Comparison of ENCODE assay signal across 9 cellular contexts in the genomic region with DNA sequence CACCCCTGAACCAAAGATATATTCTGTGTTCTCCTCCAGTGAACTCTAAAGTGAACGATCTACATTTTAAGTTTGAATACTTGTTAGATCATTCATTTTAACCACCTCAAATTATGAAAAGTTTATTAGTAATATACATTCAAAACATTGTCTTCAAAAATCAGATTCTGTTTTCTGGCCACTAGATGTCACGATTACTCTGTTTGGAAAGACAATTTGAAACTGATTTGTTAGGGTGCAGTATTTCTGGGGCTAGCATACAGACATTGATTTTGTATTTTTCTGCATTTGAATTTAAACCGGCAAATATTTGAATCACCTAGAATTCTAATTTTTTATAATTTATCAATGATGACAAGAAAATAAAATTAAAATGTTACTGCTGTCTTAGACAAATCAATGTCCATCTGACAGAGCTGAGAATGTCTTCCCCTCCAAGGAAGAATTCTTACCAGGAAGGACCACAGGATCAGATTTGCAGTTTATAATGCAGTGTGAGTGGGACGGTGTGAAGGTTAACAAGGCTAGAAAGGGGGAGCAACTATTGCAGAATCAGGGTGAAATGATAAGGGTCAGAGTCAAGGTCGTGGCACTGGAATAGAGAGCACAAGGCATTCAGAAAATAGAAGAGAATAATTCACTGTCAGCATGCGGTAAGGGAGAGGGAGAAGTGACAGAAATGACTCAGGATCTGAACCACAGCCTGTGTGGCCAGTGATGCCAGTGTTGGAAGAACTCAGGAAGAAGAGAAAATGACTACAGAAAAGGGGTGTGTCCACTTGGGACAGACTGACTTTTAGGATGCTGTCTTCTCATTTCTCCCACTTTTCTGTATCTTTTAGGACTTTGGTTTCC.
DNase-seq lines count a peak whose midpoint lies in the region; ATAC-seq, FAIRE-seq and TF ChIP-seq lines count a peak whose summit lies in the region.
"Had no signal": no experiment of that assay in that cellular context is flagged by ENCODE, and none has a peak within 500 bp of the region (broad histone marks: within the 10 kb centered on the region; RNA-seq: fewer than 3 reads in every experiment).

No MANE protein-coding gene starts in this region.

- TF ChIP-seq POLR2A in H1 (IDR thresholded peaks at IDR 0.05; ENCODE audit: control extremely low read depth in 1 of 2, low read depth in 2 of 2, low read length in 2 of 2), result no peak

- H3K4me1 ChIP-seq in H1 (replicated peaks in 1 of 4; ENCODE audit: control insufficient read depth in 3 of 4, insufficient read depth in 4 of 4, low read length in 3 of 4), result no peaks in the 10 kb centered on the region

- H2BK20ac ChIP-seq in H1 (ENCODE audit: low read length), result no peak overlapping the region

- no peaks in the 10 kb centered on the region for H3K36me3 ChIP-seq in H1 (ENCODE audit: control insufficient read depth in 2 of 4, insufficient read depth in 4 of 4, low read length in 3 of 4)

- no peak overlapping the region for H3K14ac ChIP-seq in H1 (ENCODE audit: insufficient read length)

- no peaks in the 10 kb centered on the region for H3K27me3 ChIP-seq in H1 (replicated peaks in 1 of 4; ENCODE audit: control insufficient read depth in 3 of 4, extremely low read depth in 1 of 4, insufficient read depth in 3 of 4, low read length in 3 of 4)

- no peak overlapping the region for H2BK120ac ChIP-seq in H1 (replicated peaks; ENCODE audit: low read depth, low read length)

- intact Hi-C loops in natural killer cell (cut with micrococcal nuclease), result no loop called here

- no peak overlapping the region for H2BK5ac ChIP-seq in H1 (ENCODE audit: low read depth, low read length)

- no peak overlapping the region for H3K27ac Mint-ChIP-seq in nephron
- no peak overlapping the region for H3K27ac Mint-ChIP-seq in natural killer cell

- H4K5ac ChIP-seq in H1 (ENCODE audit: insufficient read length, low read depth, low read length), result no peak overlapping the region

- POLR2A ChIA-PET in AG04449 (lab: Yijun Ruan, JAX), result no interaction called here
- POLR2A ChIA-PET in H1 (lab: Charles Lee; ENCODE audit: partially characterized antibody), result no interaction called here

- DNase-seq in AG04449 (ENCODE audit: low read depth, low spot score) (no peak), GM13977 (ENCODE audit: low spot score) (peak; percentile 56), NCI-H748 (lab: John Stamatoyannopoulos, UW; ENCODE audit: unreplicated experiment) (peak; percentile 13), H1 (ENCODE audit: low read depth in 1 of 2, low spot score in 2 of 2) (no peak), natural killer cell (no peak), ecto neural progenitor cell (ENCODE audit: low spot score) (no peak)

- TF ChIP-seq CTCF in AG04449 (IDR thresholded peaks at IDR 0.05; ENCODE audit: insufficient read depth, low read length, missing control alignments), result peak; percentile 48
- TF ChIP-seq CTCF in GM13977 (IDR thresholded peaks at IDR 0.05; ENCODE audit: extremely low read depth, insufficient read depth, missing control alignments), result peak; percentile 59
- TF ChIP-seq CTCF in H1 (IDR thresholded peaks at IDR 0.05; ENCODE audit: control extremely low read depth in 1 of 3, insufficient read depth in 1 of 3, low read depth in 1 of 3, low read length in 3 of 3), result peak in 2 of 3 experiments; percentile 40 to 45; a peak in 2 of 4 replicates
- peak; percentile 65 to 71 (median 66) for TF ChIP-seq CTCF in nephron (IDR thresholded peaks at IDR 0.05; ENCODE audit: unreplicated experiment in 3 of 3)
- no peak for TF ChIP-seq CTCF in natural killer cell (IDR thresholded peaks at IDR 0.05)

- CTCF ChIA-PET in AG04449 (lab: Yijun Ruan, JAX), result interaction anchor here (0.7 to 3.4 kb wide), 18 partner anchors 10 to 739 kb away, joined by 3 to 11 read pairs (median 4); a partner anchor contains a TSS
- CTCF ChIA-PET in H1 (lab: Charles Lee; ENCODE audit: partially characterized antibody), result interaction anchor here (0.8 to 2.0 kb wide), 7 partner anchors 11 to 738 kb away, joined by 3 to 7 read pairs (median 4); no protein-coding TSS in a partner anchor

- no peaks in the 10 kb centered on the region for H3K79me2 ChIP-seq in H1 (ENCODE audit: control insufficient read depth in 1 of 2, insufficient read depth in 2 of 2, low read length in 2 of 2)

- H3K27me3 Mint-ChIP-seq in nephron (ENCODE audit: low read depth), result no peaks in the 10 kb centered on the region
- H3K27me3 Mint-ChIP-seq in natural killer cell (ENCODE audit: low read depth in 2 of 2), result no peaks in the 10 kb centered on the region
- H3K27me3 Mint-ChIP-seq: central memory CD8-positive, alpha-beta T cell had no signal

- H3K4me3 ChIP-seq in AG04449 (ENCODE audit: low read depth, low read length), result no peak overlapping the region
- H3K4me3 ChIP-seq in H1 (ENCODE audit: extremely low read depth in 1 of 4, insufficient read depth in 2 of 4, low read depth in 3 of 4, low read length in 4 of 4), result no peak overlapping the region

- WGBS in H1 (ENCODE audit: extremely low coverage in 1 of 2, insufficient coverage in 1 of 2, insufficient read length in 1 of 2, insufficient replicate concordance in 2 of 2, low coverage in 1 of 2, low lambda C conversion rate in 2 of 2, missing lambda C conversion rate in 1 of 2), 2 experiments, result 50% methylated on average over 6 of the region's 6 CpGs; no CpG with 5 or more reads in 1 of the 2 experiments

- peaks cover 5% of the 10 kb centered on the region for H3K4me1 Mint-ChIP-seq in nephron
- no peaks in the 10 kb centered on the region for H3K4me1 Mint-ChIP-seq in natural killer cell
- H3K4me1 Mint-ChIP-seq: central memory CD8-positive, alpha-beta T cell had no signal

- no peaks in the 10 kb centered on the region for H3K23me2 ChIP-seq in H1 (ENCODE audit: low read depth, low read length)

- H3K9me3 ChIP-seq in H1 (ENCODE audit: insufficient read depth in 2 of 2, low read depth in 1 of 2, low read length in 1 of 2), result no peaks in the 10 kb centered on the region

- peak; percentile 78 to 81 for TF ChIP-seq RAD21 in H1 (IDR thresholded peaks at IDR 0.05 in 1 of 2, conservative IDR thresholded peaks at IDR 0.05 in 1 of 2; ENCODE audit: low read depth in 2 of 2, low read length in 2 of 2)

- no peak overlapping the region for H3K18ac ChIP-seq in H1 (ENCODE audit: extremely low read depth, low read length)

- H3K27ac ChIP-seq in H1 (ENCODE audit: low read depth, low read length), result no peak overlapping the region

- no peaks in the 10 kb centered on the region for H3K36me3 Mint-ChIP-seq in nephron (ENCODE audit: low read depth)
- no peaks in the 10 kb centered on the region for H3K36me3 Mint-ChIP-seq in natural killer cell

- no peak overlapping the region for H3K23ac ChIP-seq in H1 (ENCODE audit: insufficient read length)

- no peak overlapping the region for H2AK5ac ChIP-seq in H1 (ENCODE audit: low read depth, low read length)

- no peak overlapping the region for H3K4ac ChIP-seq in H1 (replicated peaks; ENCODE audit: insufficient read length, low read depth, low read length)

- H3K9me3 Mint-ChIP-seq in nephron, result no peaks in the 10 kb centered on the region
- H3K9me3 Mint-ChIP-seq in natural killer cell, result no peaks in the 10 kb centered on the region
- H3K9me3 Mint-ChIP-seq: central memory CD8-positive, alpha-beta T cell had no signal

- in situ Hi-C loops in GM13977 (cut with MboI; ENCODE audit: low pct_unique_long_range_greater_than_20kb, low sequenced_read_pairs, unreplicated experiment), result loop anchor here (5.0 to 25.0 kb wide), 2 partner anchors 733 to 1303 kb away; no protein-coding TSS in a partner anchor

- no peaks in the 10 kb centered on the region for H3K79me1 ChIP-seq in H1 (ENCODE audit: low read depth, low read length)

- no peak overlapping the region for H2BK12ac ChIP-seq in H1 (ENCODE audit: low read depth, low read length)

- no peak overlapping the region for H3K9ac ChIP-seq in H1 (replicated peaks in 1 of 4; ENCODE audit: extremely low read depth in 1 of 4, low read depth in 3 of 4, low read length in 3 of 4)

- no peak overlapping the region for H2BK15ac ChIP-seq in H1 (ENCODE audit: low read length)

- no peak for TF ChIP-seq EP300 in H1 (IDR thresholded peaks at IDR 0.05; ENCODE audit: borderline replicate concordance in 1 of 2, low read depth in 2 of 2, low read length in 2 of 2)

- H2AFZ ChIP-seq in H1 (ENCODE audit: low read length), result no peak overlapping the region; the same call in 1 of the 2 replicates

- ATAC-seq in natural killer cell, result no peak
- ATAC-seq in GM18907 (IDR thresholded peaks at IDR 0.05; ENCODE audit: unreplicated experiment), result no peak

- H3K4me3 Mint-ChIP-seq in nephron (no peak overlapping the region), natural killer cell (no peak overlapping the region)
- H3K4me3 Mint-ChIP-seq: central memory CD8-positive, alpha-beta T cell had no signal

- no peaks in the 10 kb centered on the region for H4K20me1 ChIP-seq in H1 (replicated peaks in 1 of 2; ENCODE audit: control insufficient read depth in 1 of 2, insufficient read depth in 2 of 2, low read length in 2 of 2)

- no peak overlapping the region for H4K91ac ChIP-seq in H1 (replicated peaks; ENCODE audit: insufficient read length, low read length)

- H4K8ac ChIP-seq in H1 (ENCODE audit: extremely low read depth, insufficient read depth, low read length), result no peak overlapping the region

- no peak overlapping the region for H3K56ac ChIP-seq in H1 (replicated peaks; ENCODE audit: insufficient read length, low read depth, low read length)

- peak; percentile 24 for FAIRE-seq in H1 (lab: Jason Lieb, UNC)

- no peak overlapping the region for H3K4me2 ChIP-seq in H1 (ENCODE audit: insufficient read depth in 1 of 2, low read depth in 2 of 2, low read length in 2 of 2)

TF ChIP-seq in H1, 55 proteins besides CTCF, POLR2A, EP300 and RAD21:
- TF ChIP-seq RBBP5 (IDR thresholded peaks at IDR 0.05; ENCODE audit: borderline replicate concordance, low read depth, low read length), result no peak

Comparison
In these comparisons a context has a peak if more than half of its experiments do, and no peak if none do; other contexts are left out.
1. DNase-seq: peak in GM13977 (single experiment) and NCI-H748 (single experiment); none in AG04449 (single experiment), H1 (0 of 2), natural killer cell (single experiment) and ecto neural progenitor cell (single experiment).